Comparison of ENCODE assay signal across 11 cellular contexts in the genomic region with DNA sequence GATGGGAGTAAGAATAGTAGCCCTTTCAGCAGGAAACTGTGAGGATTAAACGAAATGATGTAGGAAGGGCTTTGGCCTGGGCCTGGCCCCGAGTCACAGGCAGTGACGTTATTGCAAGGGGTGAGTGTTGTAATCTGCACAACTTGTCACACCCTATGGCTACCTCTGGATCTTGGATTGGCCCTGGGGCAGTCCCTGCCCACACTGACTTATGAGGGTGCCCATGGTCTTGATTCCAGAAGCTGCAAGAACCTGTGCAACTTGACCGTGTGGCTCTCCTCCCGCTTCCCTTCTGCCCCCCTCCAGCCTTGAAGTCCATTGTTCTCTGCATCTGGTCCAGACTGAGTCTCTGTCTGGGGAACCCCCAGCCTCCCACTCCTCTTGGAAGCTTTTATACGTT. TPM values are rescaled to one million over a fixed set of nuclear protein-coding genes. Genes with fewer than 3 reads are reported as not detected.
A peak's percentile ranks its signal among the peaks of the same experiment; 100 is the strongest.
DNase-seq lines count a peak whose midpoint lies in the region; ATAC-seq and TF ChIP-seq lines count a peak whose summit lies in the region.
"Had no signal": no experiment of that assay in that cellular context is flagged by ENCODE, and none has a peak within 500 bp of the region (broad histone marks: within the 10 kb centered on the region; RNA-seq: fewer than 3 reads in every experiment).

No MANE protein-coding gene starts in this region.

- no peaks in the 10 kb centered on the region for H3K36me3 Mint-ChIP-seq in activated CD4-positive, alpha-beta T cell treated with anti-CD3 and anti-CD28 coated beads for 36 hours (ENCODE audit: low read depth)
- no peaks in the 10 kb centered on the region for H3K36me3 Mint-ChIP-seq in Caco-2 (ENCODE audit: insufficient read depth, unreplicated experiment)
- H3K36me3 Mint-ChIP-seq: naive B cell had no signal

- H3K36me3 ChIP-seq in tibial artery (peaks cover 0 to 7% (median 0%) of the 10 kb centered on the region in 3 donors), Caco-2 (ENCODE audit: control insufficient read depth, insufficient read depth, low read length) (no peaks in the 10 kb centered on the region)
- H3K36me3 ChIP-seq: transverse colon had no signal

- no peaks in the 10 kb centered on the region for H3K9me3 ChIP-seq in tibial artery
- H3K9me3 ChIP-seq in Caco-2: no peaks in the 10 kb centered on the region
- H3K9me3 ChIP-seq: transverse colon had no signal

- CTCF ChIA-PET in activated CD4-positive, alpha-beta T cell treated with anti-CD3 and anti-CD28 coated beads for 36 hours (lab: Charles Lee): interaction anchor here (0.6 to 6.1 kb wide), 7 partner anchors 10 to 265 kb away, joined by 3 to 152 read pairs (median 18); partner anchors contain the start of genes PCDH1 and RNF14
- CTCF ChIA-PET in Caco-2 (lab: Charles Lee): interaction anchor here (0.7 kb wide), 1 partner anchor 29 kb away, joined by 4 read pairs; no protein-coding TSS in a partner anchor

- peak; percentile 52 for ATAC-seq in activated CD4-positive, alpha-beta T cell treated with anti-CD3 and anti-CD28 coated beads for 36 hours
- peak; percentile 83 for ATAC-seq in esophagus mucosa
- ATAC-seq in sciatic nerve: peak; percentile 13
- no peak for ATAC-seq in GM19035 (IDR thresholded peaks at IDR 0.05; ENCODE audit: unreplicated experiment)

- intact Hi-C loops in activated CD4-positive, alpha-beta T cell treated with anti-CD3 and anti-CD28 coated beads for 36 hours (cut with DNase I, micrococcal nuclease): no loop called here
- intact Hi-C loops in sciatic nerve (cut with DNase I): loop anchor here (5.0 kb wide), 2 partner anchors 266 to 886 kb away; no protein-coding TSS in a partner anchor
- intact Hi-C loops in tibial artery (cut with DNase I; ENCODE audit: low total_unique reads): loop anchor here (5.0 to 10.0 kb wide), 2 partner anchors 54 to 76 kb away; no protein-coding TSS in a partner anchor
- intact Hi-C loops in Caco-2 (cut with micrococcal nuclease; ENCODE audit: unreplicated experiment): no loop called here

- H3K27me3 Mint-ChIP-seq in activated CD4-positive, alpha-beta T cell treated with anti-CD3 and anti-CD28 coated beads for 36 hours: no peaks in the 10 kb centered on the region
- H3K27me3 Mint-ChIP-seq in Caco-2 (ENCODE audit: insufficient read depth, unreplicated experiment): no peaks in the 10 kb centered on the region

- no peak overlapping the region for H3K4me3 ChIP-seq in tibial artery
- no peak overlapping the region for H3K4me3 ChIP-seq in Caco-2 (ENCODE audit: low read depth, low read length)
- H3K4me3 ChIP-seq: transverse colon had no signal

- peaks cover 38% of the 10 kb centered on the region for H3K4me1 Mint-ChIP-seq in activated CD4-positive, alpha-beta T cell treated with anti-CD3 and anti-CD28 coated beads for 36 hours
- H3K4me1 Mint-ChIP-seq in Caco-2 (ENCODE audit: low read depth, unreplicated experiment): no peaks in the 10 kb centered on the region

- H3K4me1 ChIP-seq in tibial artery (no peaks in the 10 kb centered on the region), Caco-2 (0 out of 2 replicates have a peak, but pooled peaks cover 5% of the 10 kb centered on the region)

- no peak overlapping the region for H3K27ac ChIP-seq in tibial artery

- POLR2A ChIA-PET in activated CD4-positive, alpha-beta T cell treated with anti-CD3 and anti-CD28 coated beads for 36 hours (lab: Charles Lee): interaction anchor here (1.7 kb wide), 1 partner anchor 266 kb away, joined by 4 read pairs; no protein-coding TSS in a partner anchor
- POLR2A ChIA-PET in Caco-2 (lab: Charles Lee): no interaction called here

- TF ChIP-seq CTCF in tibial artery (IDR thresholded peaks at IDR 0.05): no peak
- no peak for TF ChIP-seq CTCF in Caco-2 (IDR thresholded peaks at IDR 0.05; ENCODE audit: insufficient read depth in 1 of 2, low read depth in 1 of 2, low read length in 1 of 2, severe bottlenecking in 1 of 2, unreplicated experiment in 1 of 2)

- BruUV-seq in Caco-2 (replicated peaks; lab: Mats Ljungman, UMichigan): no TSS peak

- peak overlapping the region; percentile 58 for H3K27ac Mint-ChIP-seq in activated CD4-positive, alpha-beta T cell treated with anti-CD3 and anti-CD28 coated beads for 36 hours
- H3K27ac Mint-ChIP-seq in Caco-2 (ENCODE audit: unreplicated experiment): no peak overlapping the region

- peak; percentile 48 for DNase-seq in activated CD4-positive, alpha-beta T cell treated with anti-CD3 and anti-CD28 coated beads for 36 hours
- no peak for DNase-seq in activated CD4-positive, alpha-beta T cell treated with anti-CD3 and anti-CD28 coated beads, Interleukin-2, amount 50 U/mL, for 1 hour
- DNase-seq in RKO (ENCODE audit: low spot score): peak; percentile 19
- DNase-seq in sciatic nerve (ENCODE audit: low spot score): no peak
- DNase-seq in tibial artery: no peak
- no peak for DNase-seq in Caco-2
- DNase-seq: naive B cell, NCI-H526 had no signal

- H3K9me3 Mint-ChIP-seq in activated CD4-positive, alpha-beta T cell treated with anti-CD3 and anti-CD28 coated beads for 36 hours (ENCODE audit: low read depth): no peaks in the 10 kb centered on the region
- no peaks in the 10 kb centered on the region for H3K9me3 Mint-ChIP-seq in Caco-2 (ENCODE audit: unreplicated experiment)
- H3K9me3 Mint-ChIP-seq: naive B cell had no signal

- peak overlapping the region; percentile 50 for H3K4me3 Mint-ChIP-seq in activated CD4-positive, alpha-beta T cell treated with anti-CD3 and anti-CD28 coated beads for 36 hours
- H3K4me3 Mint-ChIP-seq in Caco-2 (ENCODE audit: unreplicated experiment): no peak overlapping the region
- H3K4me3 Mint-ChIP-seq: naive B cell had no signal

- H3K27me3 ChIP-seq in tibial artery: no peaks in the 10 kb centered on the region
- H3K27me3 ChIP-seq in Caco-2 (replicated peaks; ENCODE audit: control insufficient read depth, insufficient read depth, low read length): no peaks in the 10 kb centered on the region
- H3K27me3 ChIP-seq: transverse colon had no signal

RNA-seq across cellular contexts. Expression of gene PCDH12, which starts 0.8 kb away (rescaled TPM):
- total RNA-seq in activated CD4-positive, alpha-beta T cell treated with anti-CD3 and anti-CD28 coated beads for 36 hours: under 1 TPM; 0.70 to 0.80 TPM
- total RNA-seq in esophagus mucosa (0.40 TPM), sciatic nerve (7.0 TPM), Caco-2 (2022) (not detected in 2 replicates)

RNA-seq across cellular contexts. Expression of gene RNF14, which starts 10.1 kb away (rescaled TPM):
- total RNA-seq in activated CD4-positive, alpha-beta T cell treated with anti-CD3 and anti-CD28 coated beads for 36 hours: 10 to 100 TPM; 35.7 to 38.0 TPM
- total RNA-seq in esophagus mucosa (30.3 TPM), sciatic nerve (58.1 TPM), Caco-2 (2022) (35.1 and 38.7 TPM in 2 replicates)

RNA-seq across cellular contexts. Expression of gene DELE1, which starts 35.1 kb away (rescaled TPM):
- total RNA-seq in activated CD4-positive, alpha-beta T cell treated with anti-CD3 and anti-CD28 coated beads for 36 hours: 10 to 100 TPM; 48.7 to 56.1 TPM
- total RNA-seq in esophagus mucosa (33.5 TPM), sciatic nerve (73.3 TPM), Caco-2 (2022) (67.6 and 78.6 TPM in 2 replicates)

RNA-seq across cellular contexts. Expression of gene GNPDA1, which starts 54.1 kb away (rescaled TPM):
- 10 to 100 TPM; 75.4 to 77.4 TPM for total RNA-seq in activated CD4-positive, alpha-beta T cell treated with anti-CD3 and anti-CD28 coated beads for 36 hours
- total RNA-seq in esophagus mucosa (12.9 TPM), sciatic nerve (23.9 TPM), Caco-2 (2022) (61.3 and 70.9 TPM in 2 replicates)

Comparison
In these comparisons a context has a peak if more than half of its experiments do, and no peak if none do; other contexts are left out.
1. DNase-seq: peak in activated CD4-positive, alpha-beta T cell treated with anti-CD3 and anti-CD28 coated beads for 36 hours (single experiment) and RKO (single experiment); none in activated CD4-positive, alpha-beta T cell treated with anti-CD3 and anti-CD28 coated beads, Interleukin-2, amount 50 U/mL, for 1 hour (single experiment), sciatic nerve (single experiment), tibial artery (0 of 2) and Caco-2 (0 of 2).
2. intact Hi-C loops: an anchor here in sciatic nerve (5.0 kb wide) and tibial artery (5.0 to 10.0 kb wide); none called in activated CD4-positive, alpha-beta T cell treated with anti-CD3 and anti-CD28 coated beads for 36 hours and Caco-2.